In genomic region chr11:63670738-63671321, GRCh38 we compare ENCODE assay signal across 8 cellular contexts. TPM values are rescaled to one million over a fixed set of nuclear protein-coding genes. Genes with fewer than 3 reads are reported as not detected.
DNase-seq lines count a peak whose midpoint lies in the region; ATAC-seq, FAIRE-seq and TF ChIP-seq lines count a peak whose summit lies in the region.

No MANE protein-coding gene starts in this region.

- in situ Hi-C loops in IMR-90 (cut with MboI; ENCODE audit: low sequenced_read_pairs) = loop anchor here (25.0 kb wide), 1 partner anchor 784 kb away; the partner anchor contains the start of gene SLC3A2

- H3K4me3 ChIP-seq in IMR-90 (ENCODE audit: insufficient read depth, low read depth, low read length) (peak overlapping the region; percentile 75), small intestine (ENCODE audit: low read depth in 1 of 2, low read length in 2 of 2) (peak overlapping the region; percentile 65 to 99)

- peak overlapping the region; percentile 89 for H3K4ac ChIP-seq in IMR-90 (ENCODE audit: low read depth, low read length)

- intact Hi-C loops in IMR-90 (cut with micrococcal nuclease) = no loop called here

- dilution Hi-C loops in IMR-90 (cut with HindIII; ENCODE audit: low sequenced_read_pairs, unreplicated experiment) = no loop called here

- H2BK5ac ChIP-seq in IMR-90 (ENCODE audit: low read depth, low read length, poor library complexity, severe bottlenecking) = peak overlapping the region; percentile 54

- peak overlapping the region; percentile 60 for H3K23ac ChIP-seq in IMR-90 (ENCODE audit: low read depth, low read length)

- H2AK9ac ChIP-seq in IMR-90 (replicated peaks; ENCODE audit: low read depth, low read length, poor library complexity) = peak overlapping the region; percentile 97

- H3K9me1 ChIP-seq in IMR-90 (ENCODE audit: insufficient read depth, low read length) = peaks cover 7% of the 10 kb centered on the region

- H3K9me3 ChIP-seq in IMR-90 (ENCODE audit: control insufficient read depth, insufficient read depth, low read length) (no peaks in the 10 kb centered on the region), small intestine (ENCODE audit: control insufficient read depth, low read depth) (no peaks in the 10 kb centered on the region)

- H3K56ac ChIP-seq in IMR-90 (ENCODE audit: extremely low read depth, insufficient read depth, low read length) = peak overlapping the region; percentile 77

- H3K9ac ChIP-seq in IMR-90 (ENCODE audit: low read depth, low read length) = peak overlapping the region; percentile 93

- TF ChIP-seq RAD21 in IMR-90 (IDR thresholded peaks at IDR 0.05; ENCODE audit: low read length) = peak; percentile 33

- H2AK5ac ChIP-seq in IMR-90 (ENCODE audit: low read depth, low read length) = peak overlapping the region; percentile 52; the same call in 1 of the 2 replicates

- BruUV-seq in IMR-90 (replicated peaks; lab: Mats Ljungman, UMichigan) = no TSS peak

- POLR2A ChIA-PET in IMR-90 (lab: Charles Lee; ENCODE audit: unreplicated experiment) = interaction anchor here (0.9 kb wide), 1 partner anchor 12 kb away, joined by 3 read pairs; no protein-coding TSS in a partner anchor

- peak overlapping the region; percentile 17; the same call in 1 of the 3 replicates for H2BK15ac ChIP-seq in IMR-90 (ENCODE audit: low read depth, low read length)

- 0% methylated on average over 7 of the region's 54 CpGs; no CpG with 5 or more reads in 1 of the 2 experiments for WGBS in IMR-90 (ENCODE audit: extremely low coverage in 2 of 2, insufficient read length in 1 of 2), 2 experiments
- WGBS in small intestine, 3 donors = 0 to 1% (median 1%) methylated on average over 35 to 54 of the region's 54 CpGs

- DNase-seq in EL (peak; percentile 66), IMR-90 (no peak), T1000 (lab: John Stamatoyannopoulos, UW) (peak; percentile 48), caudate nucleus (lab: John Stamatoyannopoulos, UW) (peak in 55 of 61 donors; percentile 2 to 72 (median 39)), inferior parietal cortex (ENCODE audit: extremely low spot score) (peak; percentile 71), small intestine (peak; percentile 69), GM12891 (ENCODE audit: insufficient read length, low spot score) (no peak)

- H3K4me2 ChIP-seq in IMR-90 (ENCODE audit: low read depth, low read length) = peak overlapping the region; percentile 89

- no peak for TF ChIP-seq POLR2A in IMR-90 (IDR thresholded peaks at IDR 0.05; ENCODE audit: low read depth, low read length)
- TF ChIP-seq POLR2A in GM12891 (IDR thresholded peaks at IDR 0.05; ENCODE audit: low read depth, low read length) = no peak

- H4K5ac ChIP-seq in IMR-90 (ENCODE audit: low read depth, low read length) = peak overlapping the region; percentile 51

- H4K91ac ChIP-seq in IMR-90 (ENCODE audit: insufficient read depth, low read depth, low read length) = peak overlapping the region; percentile 82

- H2BK120ac ChIP-seq in IMR-90 (ENCODE audit: low read depth, low read length) = peak overlapping the region; percentile 48

- H3K27ac ChIP-seq in IMR-90 (ENCODE audit: insufficient read depth, low read length) (peak overlapping the region; percentile 82), caudate nucleus (ENCODE audit: low read depth, low read length) (peak overlapping the region; percentile 88), small intestine (ENCODE audit: low read depth in 1 of 2, low read length in 1 of 2) (peak overlapping the region; percentile 87 to 91)

- H3K27me3 ChIP-seq in IMR-90 (ENCODE audit: control insufficient read depth, insufficient read depth, low read length) (no peaks in the 10 kb centered on the region), small intestine (ENCODE audit: control insufficient read depth in 2 of 2, insufficient read depth in 2 of 2, low read length in 2 of 2) (no peaks in the 10 kb centered on the region)

- H2BK20ac ChIP-seq in IMR-90 (ENCODE audit: low read depth, low read length) = no peak overlapping the region

- ATAC-seq in GM21447 (IDR thresholded peaks at IDR 0.05; ENCODE audit: unreplicated experiment) (peak; percentile 44), IMR-90 (ENCODE audit: low read depth) (peak; percentile 38)

- peak overlapping the region; percentile 89 for H3K14ac ChIP-seq in IMR-90 (replicated peaks; ENCODE audit: low read depth, low read length)

- CTCF ChIA-PET in IMR-90 (lab: Yijun Ruan, JAX) = interaction anchor here (1.1 to 1.3 kb wide), 4 partner anchors 8 to 97 kb away, joined by 3 to 6 read pairs (median 4); partner anchors contain the start of gene ZFTA

- H4K8ac ChIP-seq in IMR-90 (ENCODE audit: low read depth in 2 of 2, low read length in 2 of 2) = peak overlapping the region; percentile 65 to 73

- H3K4me1 ChIP-seq in IMR-90 (ENCODE audit: control insufficient read depth, insufficient read depth, low read length) (peaks cover 17% of the 10 kb centered on the region), small intestine (ENCODE audit: control insufficient read depth in 2 of 2, insufficient read depth in 1 of 2, low read depth in 1 of 2, low read length in 1 of 2) (peaks cover 0 to 5% of the 10 kb centered on the region in 2 donors)

- no peaks in the 10 kb centered on the region for H3K36me3 ChIP-seq in IMR-90 (ENCODE audit: control insufficient read depth, insufficient read depth, low read length)
- H3K36me3 ChIP-seq in small intestine (ENCODE audit: control insufficient read depth in 2 of 2, insufficient read depth in 2 of 2, low read length in 2 of 2) = no peaks in the 10 kb centered on the region

- TF ChIP-seq CTCF in IMR-90 (conservative IDR thresholded peaks at IDR 0.05; ENCODE audit: low read depth, low read length) = peak; percentile 43

- peaks cover 19% of the 10 kb centered on the region for H4K20me1 ChIP-seq in IMR-90 (ENCODE audit: insufficient read depth, low read length)

- H3K79me1 ChIP-seq in IMR-90 (ENCODE audit: low read depth in 1 of 2, low read length in 2 of 2) = peaks cover 5 to 21% of the 10 kb centered on the region in 2 experiments; a peak in 3 of 4 replicates

- H2AFZ ChIP-seq in IMR-90 (replicated peaks; ENCODE audit: low read length, poor library complexity) = peak overlapping the region; percentile 94

- peak overlapping the region; percentile 83 for H3K18ac ChIP-seq in IMR-90 (ENCODE audit: low read depth, low read length)

- no peak for FAIRE-seq in small intestine (lab: Jason Lieb, UNC)
- FAIRE-seq in GM12891 (lab: Jason Lieb, UNC) = no peak

TF ChIP-seq in IMR-90, 13 proteins besides CTCF, POLR2A, EP300 and RAD21:
- no peak for TF ChIP-seq CHD1 (IDR thresholded peaks at IDR 0.05; ENCODE audit: low read depth, low read length)
- no peak for TF ChIP-seq RFX5 (IDR thresholded peaks at IDR 0.05; ENCODE audit: low read depth, low read length)
- no peak for TF ChIP-seq SMC3 (IDR thresholded peaks at IDR 0.05; ENCODE audit: low read depth, low read length)
- no peak for TF ChIP-seq CEBPB (IDR thresholded peaks at IDR 0.05; ENCODE audit: low read depth, low read length)

TF ChIP-seq in GM12891, 5 proteins besides CTCF, POLR2A, EP300 and RAD21:
- TF ChIP-seq PAX5 (IDR thresholded peaks at IDR 0.05; ENCODE audit: insufficient read depth, low read length, severe bottlenecking) = no peak
- no peak for TF ChIP-seq TAF1 (IDR thresholded peaks at IDR 0.05; ENCODE audit: low read depth, low read length)
- no peak for TF ChIP-seq POU2F2 (IDR thresholded peaks at IDR 0.05; ENCODE audit: low read depth, low read length)
- TF ChIP-seq POLR2AphosphoS5 (IDR thresholded peaks at IDR 0.05; ENCODE audit: low read depth, low read length) = no peak
- TF ChIP-seq SPI1 (IDR thresholded peaks at IDR 0.05; ENCODE audit: low read depth, low read length) = no peak

RNA-seq across cellular contexts. Expression of gene ATL3, which starts 0.3 kb away (rescaled TPM):
- 131 and 132 TPM in 2 replicates for total RNA-seq in IMR-90 (2012; rRNA removed)
- 16.1 and 19.9 TPM in 2 replicates for polyA plus RNA-seq in IMR-90 (2012; rRNA removed)
- 6.9 and 7.3 TPM in 2 replicates for polyA plus RNA-seq in IMR-90 (2012; cell fraction: cytosol; rRNA removed)
- polyA plus RNA-seq in IMR-90 (2012; cell fraction: nucleus; rRNA removed; ENCODE audit: low replicate concordance) = 5.0 and 13.6 TPM in 2 replicates
- 10 to 100 TPM in 1 of 3 donors, 1 to 10 TPM in 2; 4.6 to 11.6 (median 7.2) TPM for polyA plus RNA-seq in small intestine
- polyA plus RNA-seq in GM12891 (2012; ENCODE audit: low read depth, missing spikeins) = 8.0 TPM

RNA-seq across cellular contexts. Expression of gene RTN3, which starts 10.5 kb away (rescaled TPM):
- total RNA-seq in IMR-90 (2012; rRNA removed) = 31.2 and 42.5 TPM in 2 replicates
- 56.2 and 64.6 TPM in 2 replicates for polyA plus RNA-seq in IMR-90 (2012; rRNA removed)
- 19.4 and 71.2 TPM in 2 replicates for polyA plus RNA-seq in IMR-90 (2012; cell fraction: cytosol; rRNA removed)
- polyA plus RNA-seq in IMR-90 (2012; cell fraction: nucleus; rRNA removed; ENCODE audit: low replicate concordance) = 27.1 and 31.9 TPM in 2 replicates
- 10 to 100 TPM; 27.3 to 93.0 (median 46.1) TPM for polyA plus RNA-seq in small intestine
- 33.7 TPM for polyA plus RNA-seq in GM12891 (2012; ENCODE audit: low read depth, missing spikeins)

RNA-seq across cellular contexts. Expression of gene PLAAT3, which starts 56.6 kb away (rescaled TPM):
- 3.2 and 3.3 TPM in 2 replicates for total RNA-seq in IMR-90 (2012; rRNA removed)
- 3.9 and 4.5 TPM in 2 replicates for polyA plus RNA-seq in IMR-90 (2012; rRNA removed)
- 7.4 and 9.5 TPM in 2 replicates for polyA plus RNA-seq in IMR-90 (2012; cell fraction: cytosol; rRNA removed)
- polyA plus RNA-seq in IMR-90 (2012; cell fraction: nucleus; rRNA removed; ENCODE audit: low replicate concordance) = 2.0 and 3.0 TPM in 2 replicates
- polyA plus RNA-seq in small intestine = 10 to 100 TPM; 17.9 to 55.7 (median 43.0) TPM
- polyA plus RNA-seq in GM12891 (2012; ENCODE audit: low read depth, missing spikeins) = 15.7 TPM

Comparison
In these comparisons a context has a peak if more than half of its experiments do, and no peak if none do; other contexts are left out.
1. DNase-seq: peak in EL (single experiment), T1000 (single experiment), caudate nucleus (55 of 61), inferior parietal cortex (single experiment) and small intestine (single experiment); none in IMR-90 (single experiment) and GM12891 (single experiment).
2. Peak in every context shown above with its lines, with median percentiles within 50 percentile points of each other: H3K27ac ChIP-seq.